ENCODE assay signal across 1 cellular context in the genomic region with DNA sequence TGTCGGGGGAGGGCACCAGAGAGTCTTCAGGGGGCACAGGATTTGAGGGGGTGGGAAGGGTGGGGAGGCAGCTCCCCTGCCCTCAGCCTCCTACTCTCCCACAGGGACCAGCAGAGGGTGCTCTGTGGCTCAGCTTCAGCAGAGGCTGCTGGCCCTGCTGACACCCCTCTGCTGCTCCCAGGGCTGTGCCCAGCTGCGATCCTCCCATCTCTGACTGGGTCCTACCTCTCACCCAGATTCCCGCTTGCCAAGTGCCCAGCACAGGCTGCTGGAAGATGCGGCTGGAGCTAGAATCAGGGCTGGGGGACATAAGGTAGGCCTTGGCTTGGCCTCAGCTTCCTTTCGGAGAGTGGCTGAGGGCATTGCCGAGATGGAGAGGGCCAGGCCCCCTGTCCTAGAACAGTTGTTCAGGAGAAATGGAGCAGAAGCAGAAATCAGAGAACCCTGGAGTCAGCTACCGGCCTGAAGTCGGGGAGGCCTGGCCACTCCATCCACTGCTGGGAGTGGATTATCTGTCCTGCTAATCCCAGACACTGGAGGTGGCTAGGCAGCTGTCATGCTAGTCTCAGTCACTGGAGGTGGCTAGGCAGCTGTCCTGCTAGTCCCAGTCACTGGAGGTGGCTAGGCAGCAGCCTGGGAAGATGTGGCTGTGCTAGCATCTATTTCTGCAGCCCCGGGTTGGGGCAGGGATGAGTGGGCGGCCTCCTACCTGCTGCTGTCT.
TF ChIP-seq lines count a peak whose summit lies in the region.

No MANE protein-coding gene starts in this region.

TF ChIP-seq in SK-N-SH, 30 proteins besides CTCF, POLR2A, EP300 and RAD21 (continued from another document):
- TF ChIP-seq REST (IDR thresholded peaks at IDR 0.05; ENCODE audit: low read depth, low read length) (no peak), TCF12 (IDR thresholded peaks at IDR 0.05) (no peak), TEAD4 (IDR thresholded peaks at IDR 0.05; ENCODE audit: borderline replicate concordance, insufficient read depth) (no peak)
- TF ChIP-seq, protein P1, sequence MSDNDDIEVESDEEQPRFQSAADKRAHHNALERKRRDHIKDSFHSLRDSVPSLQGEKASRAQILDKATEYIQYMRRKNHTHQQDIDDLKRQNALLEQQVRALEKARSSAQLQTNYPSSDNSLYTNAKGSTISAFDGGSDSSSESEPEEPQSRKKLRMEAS (IDR thresholded peaks at IDR 0.05; ENCODE audit: low read depth), result no peak
